In the genomic region with DNA sequence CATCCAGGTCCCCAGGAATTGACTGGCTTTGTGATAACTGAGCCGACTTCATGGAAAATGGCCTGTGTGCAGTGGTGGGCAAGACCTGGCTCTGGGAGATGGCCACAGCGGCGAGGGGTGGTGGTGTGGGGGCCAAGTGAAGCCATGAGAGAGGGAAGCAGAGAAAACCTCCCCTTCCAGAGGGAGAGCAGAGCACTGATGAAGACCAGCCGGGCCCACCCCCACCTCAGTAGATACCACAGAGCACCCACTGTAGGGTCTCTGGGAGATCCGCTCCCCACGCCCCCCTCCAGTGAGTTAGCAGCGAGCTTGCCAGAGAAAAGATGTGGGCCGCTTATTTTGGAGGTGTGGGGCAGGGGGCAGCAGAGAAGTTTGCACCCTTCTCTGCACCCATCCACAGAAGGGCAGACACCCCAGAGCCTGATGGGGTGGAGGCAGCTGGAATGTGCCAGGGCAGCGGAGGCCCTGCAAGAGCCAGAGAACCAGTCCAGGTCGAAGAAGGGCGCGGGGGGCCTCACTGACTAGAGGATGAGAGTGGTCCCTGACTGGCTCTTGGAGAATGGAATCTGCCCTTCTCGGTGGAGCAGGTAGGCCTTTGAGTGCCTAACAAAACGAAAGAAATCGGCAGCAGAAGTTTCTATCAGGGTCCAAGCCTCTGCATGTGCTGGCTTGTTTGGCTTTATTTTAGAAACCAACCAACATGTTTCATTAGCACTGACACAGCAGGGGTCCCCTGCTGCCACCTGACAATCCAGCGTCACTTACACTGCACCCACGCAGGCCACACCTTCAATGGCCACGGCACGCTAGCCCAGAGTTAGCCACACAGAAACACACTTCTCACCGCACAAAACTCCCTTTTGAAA, we compare ENCODE assay signal across 8 cellular contexts. TPM values are rescaled to one million over a fixed set of nuclear protein-coding genes. Genes with fewer than 3 reads are reported as not detected.
DNase-seq lines count a peak whose midpoint lies in the region; ATAC-seq, FAIRE-seq and TF ChIP-seq lines count a peak whose summit lies in the region.

No MANE protein-coding gene starts in this region.

- H3K9me3 Mint-ChIP-seq in activated CD8-positive, alpha-beta memory T cell treated with anti-CD3 and anti-CD28 coated beads, Interleukin-2, amount 10 ng/mL, durations not matched to agents 7 days and 5 days (ENCODE audit: low read depth) = no peaks in the 10 kb centered on the region
- no peaks in the 10 kb centered on the region for H3K9me3 Mint-ChIP-seq in activated B cell treated with CpG ODN at 0.5 μM for 24 hours
- H3K9me3 Mint-ChIP-seq in glutamatergic neuron (ENCODE audit: unreplicated experiment) = peaks cover 10% of the 10 kb centered on the region

- no peak for FAIRE-seq in small intestine (lab: Jason Lieb, UNC)

- POLR2A ChIA-PET in activated B cell treated with CpG ODN at 0.5 μM for 24 hours (lab: Charles Lee) = interaction anchor here (0.6 to 5.0 kb wide), 3 partner anchors 22 to 383 kb away, joined by 3 to 50 read pairs (median 3); a partner anchor contains a TSS

- DNase-seq in activated CD8-positive, alpha-beta memory T cell treated with anti-CD3 and anti-CD28 coated beads, Interleukin-2, amount 10 ng/mL, durations not matched to agents 7 days and 5 days = no peak
- DNase-seq in activated CD8-positive, alpha-beta memory T cell treated with anti-CD3 and anti-CD28 coated beads for 24 hours = no peak
- DNase-seq in activated B cell treated with CpG ODN at 0.5 μM for 24 hours (no peak), glutamatergic neuron (no peak), testis (no peak), small intestine (no peak), NCI-H2196 treated with DMSO at 0.1 percent for 48 hours (lab: John Stamatoyannopoulos, UW; ENCODE audit: unreplicated experiment) (no peak)

- H3K4me1 Mint-ChIP-seq in activated CD8-positive, alpha-beta memory T cell treated with anti-CD3 and anti-CD28 coated beads, Interleukin-2, amount 10 ng/mL, durations not matched to agents 7 days and 5 days = peaks cover 9% of the 10 kb centered on the region
- H3K4me1 Mint-ChIP-seq in activated B cell treated with CpG ODN at 0.5 μM for 24 hours (peaks cover 11% of the 10 kb centered on the region), glutamatergic neuron (ENCODE audit: low read depth, unreplicated experiment) (peaks cover 2% of the 10 kb centered on the region)

- no peaks in the 10 kb centered on the region for H3K9me3 ChIP-seq in testis
- no peaks in the 10 kb centered on the region for H3K9me3 ChIP-seq in small intestine (ENCODE audit: control insufficient read depth, low read depth)

- H3K27me3 ChIP-seq in testis = no peaks in the 10 kb centered on the region
- H3K27me3 ChIP-seq in small intestine (ENCODE audit: control insufficient read depth in 2 of 2, insufficient read depth in 2 of 2, low read length in 2 of 2) = no peaks in the 10 kb centered on the region

- ATAC-seq in activated CD8-positive, alpha-beta memory T cell treated with anti-CD3 and anti-CD28 coated beads, Interleukin-2, amount 10 ng/mL, durations not matched to agents 7 days and 5 days = no peak
- no peak for ATAC-seq in activated B cell treated with CpG ODN at 0.5 μM for 24 hours (ENCODE audit: low read depth)
- ATAC-seq in HG03196 (IDR thresholded peaks at IDR 0.05; ENCODE audit: unreplicated experiment) = no peak

- intact Hi-C loops in activated B cell treated with CpG ODN at 0.5 μM for 24 hours (cut with micrococcal nuclease) = no loop called here
- intact Hi-C loops in testis (cut with DNase I; ENCODE audit: low total_unique reads) = loop anchor here (10.0 kb wide), 1 partner anchor 183 kb away; no protein-coding TSS in a partner anchor

- H3K4me3 Mint-ChIP-seq in activated CD8-positive, alpha-beta memory T cell treated with anti-CD3 and anti-CD28 coated beads, Interleukin-2, amount 10 ng/mL, durations not matched to agents 7 days and 5 days = peak overlapping the region; percentile 46
- H3K4me3 Mint-ChIP-seq in activated B cell treated with CpG ODN at 0.5 μM for 24 hours = peak overlapping the region; percentile 73
- H3K4me3 Mint-ChIP-seq in glutamatergic neuron (ENCODE audit: unreplicated experiment) = peak overlapping the region; percentile 82

- 77 to 83% methylated on average over 16 to 20 of the region's 20 CpGs for WGBS in testis, 2 donors
- WGBS in small intestine, 3 donors = 95 to 97% (median 95%) methylated on average over 20 of the region's 20 CpGs

- TF ChIP-seq CTCF in activated B cell treated with CpG ODN at 0.5 μM for 24 hours (IDR thresholded peaks at IDR 0.05) (no peak), glutamatergic neuron (IDR thresholded peaks at IDR 0.05; ENCODE audit: partially characterized antibody, unreplicated experiment) (no peak), testis (IDR thresholded peaks at IDR 0.05) (no peak)

- peaks cover 2% of the 10 kb centered on the region for H3K27me3 Mint-ChIP-seq in activated CD8-positive, alpha-beta memory T cell treated with anti-CD3 and anti-CD28 coated beads, Interleukin-2, amount 10 ng/mL, durations not matched to agents 7 days and 5 days
- H3K27me3 Mint-ChIP-seq in activated B cell treated with CpG ODN at 0.5 μM for 24 hours (peaks cover 7% of the 10 kb centered on the region), glutamatergic neuron (ENCODE audit: unreplicated experiment) (peaks cover 20% of the 10 kb centered on the region)

- H3K4me3 ChIP-seq in testis (peak overlapping the region in 1 of 2 donors; percentile 65), small intestine (ENCODE audit: low read depth in 1 of 2, low read length in 2 of 2) (no peak overlapping the region)

- CTCF ChIA-PET in activated CD8-positive, alpha-beta memory T cell treated with anti-CD3 and anti-CD28 coated beads, Interleukin-2, amount 10 ng/mL, durations not matched to agents 7 days and 5 days (lab: Charles Lee) = interaction anchor here (5.0 kb wide), 1 partner anchor 29 kb away, joined by 38 read pairs; a partner anchor contains a TSS
- CTCF ChIA-PET in activated B cell treated with CpG ODN at 0.5 μM for 24 hours (lab: Charles Lee) = interaction anchor here (1.0 to 5.8 kb wide), 3 partner anchors 29 to 186 kb away, joined by 3 to 78 read pairs (median 8); a partner anchor contains a TSS

- peak overlapping the region; percentile 9 for H3K27ac Mint-ChIP-seq in activated CD8-positive, alpha-beta memory T cell treated with anti-CD3 and anti-CD28 coated beads, Interleukin-2, amount 10 ng/mL, durations not matched to agents 7 days and 5 days
- peak overlapping the region; percentile 66 for H3K27ac Mint-ChIP-seq in activated B cell treated with CpG ODN at 0.5 μM for 24 hours
- H3K27ac Mint-ChIP-seq in glutamatergic neuron (ENCODE audit: unreplicated experiment) = no peak overlapping the region

- H3K36me3 ChIP-seq in testis (ENCODE audit: low read depth, missing control alignments) (no peaks in the 10 kb centered on the region), small intestine (ENCODE audit: control insufficient read depth in 2 of 2, insufficient read depth in 2 of 2, low read length in 2 of 2) (no peaks in the 10 kb centered on the region)

- TF ChIP-seq POLR2A in testis (IDR thresholded peaks at IDR 0.05) = no peak

- H3K4me1 ChIP-seq in testis = peaks cover 4% of the 10 kb centered on the region
- H3K4me1 ChIP-seq in small intestine (ENCODE audit: control insufficient read depth in 2 of 2, insufficient read depth in 1 of 2, low read depth in 1 of 2, low read length in 1 of 2) = no peaks in the 10 kb centered on the region

- H3K27ac ChIP-seq in testis (peak overlapping the region; percentile 40 to 91), small intestine (ENCODE audit: low read depth in 1 of 2, low read length in 1 of 2) (no peak overlapping the region)

- H3K36me3 Mint-ChIP-seq in activated CD8-positive, alpha-beta memory T cell treated with anti-CD3 and anti-CD28 coated beads, Interleukin-2, amount 10 ng/mL, durations not matched to agents 7 days and 5 days = no peaks in the 10 kb centered on the region
- peaks cover 1% of the 10 kb centered on the region for H3K36me3 Mint-ChIP-seq in activated B cell treated with CpG ODN at 0.5 μM for 24 hours (ENCODE audit: low read depth)
- peaks cover 13% of the 10 kb centered on the region for H3K36me3 Mint-ChIP-seq in glutamatergic neuron (ENCODE audit: unreplicated experiment)

RNA-seq across cellular contexts. Expression of a gene that starts 28.3 kb away (rescaled TPM):
- 1 to 10 TPM; 3.3 TPM for total RNA-seq in activated CD8-positive, alpha-beta memory T cell treated with anti-CD3 and anti-CD28 coated beads, Interleukin-2, amount 10 ng/mL, durations not matched to agents 7 days and 5 days
- total RNA-seq in activated B cell treated with CpG ODN at 0.5 μM for 24 hours (50.0 and 61.5 TPM in 2 replicates), glutamatergic neuron (ENCODE audit: unreplicated experiment) (31.8 TPM), testis (10 to 100 TPM; 11.1 to 14.7 TPM)
- polyA plus RNA-seq in testis (ENCODE audit: insufficient read depth, low read depth, low replicate concordance) (5.7 TPM), small intestine (1 to 10 TPM; 6.5 to 9.8 (median 7.0) TPM)

RNA-seq across cellular contexts. Expression of a gene that starts 32.7 kb away (rescaled TPM):
- total RNA-seq in activated CD8-positive, alpha-beta memory T cell treated with anti-CD3 and anti-CD28 coated beads, Interleukin-2, amount 10 ng/mL, durations not matched to agents 7 days and 5 days = 1 to 10 TPM; 1.6 to 2.6 TPM
- total RNA-seq in activated B cell treated with CpG ODN at 0.5 μM for 24 hours (1.8 and 2.0 TPM in 2 replicates), glutamatergic neuron (ENCODE audit: unreplicated experiment) (4.7 TPM), testis (1 to 10 TPM; 3.9 to 4.5 TPM)
- polyA plus RNA-seq in testis (ENCODE audit: insufficient read depth, low read depth, low replicate concordance) (3.0 TPM), small intestine (1 to 10 TPM; 1.1 to 3.6 (median 2.3) TPM)

RNA-seq across cellular contexts. Expression of a gene that starts 59.0 kb away (rescaled TPM):
- total RNA-seq in activated CD8-positive, alpha-beta memory T cell treated with anti-CD3 and anti-CD28 coated beads, Interleukin-2, amount 10 ng/mL, durations not matched to agents 7 days and 5 days = 10 to 100 TPM; 52.5 to 68.9 TPM
- total RNA-seq in activated B cell treated with CpG ODN at 0.5 μM for 24 hours (77.8 and 85.1 TPM in 2 replicates), glutamatergic neuron (ENCODE audit: unreplicated experiment) (118 TPM), testis (10 to 100 TPM; 30.6 to 40.8 TPM)
- polyA plus RNA-seq in testis (ENCODE audit: insufficient read depth, low read depth, low replicate concordance) (53.3 TPM), small intestine (10 to 100 TPM; 28.6 to 45.3 (median 30.9) TPM)

Comparison
In these comparisons a context has a peak if more than half of its experiments do, and no peak if none do; other contexts are left out.
1. H3K27ac ChIP-seq: peak in testis (2 of 2); none in small intestine (0 of 2).
2. Peak in every context shown above with its lines, with median percentiles within 50 percentile points of each other: H3K4me3 Mint-ChIP-seq.